8 cellular contexts compared by ENCODE assay signal in genomic region chr1:33298623-33299277, GRCh38. TPM values are rescaled to one million over a fixed set of nuclear protein-coding genes. Genes with fewer than 3 reads are reported as not detected.
DNase-seq lines count a peak whose midpoint lies in the region; ATAC-seq and TF ChIP-seq lines count a peak whose summit lies in the region.

No MANE protein-coding gene starts in this region.

- DNase-seq in EL (peak; percentile 70), HuH-7 (ENCODE audit: low spot score) (peak; percentile 84), RWPE1 (ENCODE audit: low spot score) (peak; percentile 57), globus pallidus (ENCODE audit: low spot score) (peak; percentile 19), uterus (peak; percentile 64 to 71)
- peak; percentile 84 for DNase-seq in activated effector memory CD4-positive, alpha-beta T cell treated with anti-CD3 and anti-CD28 coated beads, Interleukin-2, amount 50 U/mL, for 16 hours

- POLR2A ChIA-PET in RWPE1 (lab: Yijun Ruan, JAX; ENCODE audit: low non-redundant PET): no interaction called here

- no peak overlapping the region for H3K4me2 ChIP-seq in parathyroid adenoma (ENCODE audit: low read length)

- H3K27me3 ChIP-seq in parathyroid adenoma (ENCODE audit: control insufficient read depth, insufficient read depth, low read length) (no peaks in the 10 kb centered on the region), uterus (no peaks in the 10 kb centered on the region)

- H3K27ac ChIP-seq in RWPE1: peak overlapping the region; percentile 12; the same call in 1 of the 2 replicates
- no peak overlapping the region for H3K27ac ChIP-seq in parathyroid adenoma
- no peak overlapping the region for H3K27ac ChIP-seq in uterus

- H2AFZ ChIP-seq in parathyroid adenoma: no peak overlapping the region

- TF ChIP-seq CTCF in RWPE1 (conservative IDR thresholded peaks at IDR 0.05; ENCODE audit: low read depth) (peak; percentile 88), parathyroid adenoma (IDR thresholded peaks at IDR 0.05) (peak; percentile 65), uterus (IDR thresholded peaks at IDR 0.05) (peak; percentile 66 to 87 (median 76))

- no peak overlapping the region for H3K9ac ChIP-seq in parathyroid adenoma

- no peaks in the 10 kb centered on the region for H3K36me3 ChIP-seq in parathyroid adenoma (ENCODE audit: control insufficient read depth, insufficient read depth, low read length)
- no peaks in the 10 kb centered on the region for H3K36me3 ChIP-seq in uterus

- H3K9me3 ChIP-seq in parathyroid adenoma (ENCODE audit: control insufficient read depth, low read length) (no peaks in the 10 kb centered on the region), uterus (no peaks in the 10 kb centered on the region)

- no peak for TF ChIP-seq POLR2A in uterus (IDR thresholded peaks at IDR 0.05)

- CTCF ChIA-PET in RWPE1 (lab: Yijun Ruan, JAX): interaction anchor here (0.5 to 0.8 kb wide), 7 partner anchors 44 to 543 kb away, joined by 3 to 4 read pairs (median 3); no protein-coding TSS in a partner anchor

- H3K4me3 ChIP-seq in parathyroid adenoma (ENCODE audit: low read depth, low read length) (no peak overlapping the region), uterus (no peak overlapping the region)

- H3K79me2 ChIP-seq in parathyroid adenoma: no peaks in the 10 kb centered on the region

- peaks cover 4% of the 10 kb centered on the region for H3K4me1 ChIP-seq in parathyroid adenoma
- H3K4me1 ChIP-seq in uterus: peaks cover 0 to 6% of the 10 kb centered on the region in 2 donors

- intact Hi-C loops in uterus (cut with DNase I; ENCODE audit: low total_unique reads): loop anchor here (5.0 kb wide), 2 partner anchors 69 to 174 kb away; partner anchors contain the start of gene ZSCAN20

- ATAC-seq in GM21786 (IDR thresholded peaks at IDR 0.05; ENCODE audit: unreplicated experiment): no peak

RNA-seq across cellular contexts. Expression of gene A3GALT2, which starts 22.1 kb away (rescaled TPM):
- under 1 TPM in 1 of 4 donors, not detected in 3; 0.58 TPM for total RNA-seq in uterus

RNA-seq across cellular contexts. Expression of gene ZNF362, which starts 42.5 kb away (rescaled TPM):
- 10 to 100 TPM in 3 of 4 donors, 1 to 10 TPM in 1; 9.2 to 45.3 (median 25.8) TPM for total RNA-seq in uterus

Comparison
In these comparisons a context has a peak if more than half of its experiments do, and no peak if none do; other contexts are left out.
1. DNase-seq: peak in every context shown above with its lines; median percentile 84 in HuH-7; 84 in activated effector memory CD4-positive, alpha-beta T cell treated with anti-CD3 and anti-CD28 coated beads, Interleukin-2, amount 50 U/mL, for 16 hours; 70 in EL; 68 in uterus; 57 in RWPE1; 19 in globus pallidus.